ENCODE assay signal across 2 cellular contexts in genomic region chr13:77489566-77490337, GRCh38.
TF ChIP-seq lines count a peak whose summit lies in the region.

No MANE protein-coding gene starts in this region.

TF ChIP-seq in GM23338, 12 proteins besides CTCF, POLR2A, EP300 and RAD21 (continued from another document):
- no peak for TF ChIP-seq JUNB (IDR thresholded peaks at IDR 0.05; ENCODE audit: unreplicated experiment)

TF ChIP-seq in GM12878, 131 proteins besides CTCF, POLR2A, EP300 and RAD21 (continued from another document):
- TF ChIP-seq ATF3 (IDR thresholded peaks at IDR 0.05; ENCODE audit: borderline replicate concordance, extremely low read depth, low read depth, low read length), result no peak
- TF ChIP-seq, protein P1, sequence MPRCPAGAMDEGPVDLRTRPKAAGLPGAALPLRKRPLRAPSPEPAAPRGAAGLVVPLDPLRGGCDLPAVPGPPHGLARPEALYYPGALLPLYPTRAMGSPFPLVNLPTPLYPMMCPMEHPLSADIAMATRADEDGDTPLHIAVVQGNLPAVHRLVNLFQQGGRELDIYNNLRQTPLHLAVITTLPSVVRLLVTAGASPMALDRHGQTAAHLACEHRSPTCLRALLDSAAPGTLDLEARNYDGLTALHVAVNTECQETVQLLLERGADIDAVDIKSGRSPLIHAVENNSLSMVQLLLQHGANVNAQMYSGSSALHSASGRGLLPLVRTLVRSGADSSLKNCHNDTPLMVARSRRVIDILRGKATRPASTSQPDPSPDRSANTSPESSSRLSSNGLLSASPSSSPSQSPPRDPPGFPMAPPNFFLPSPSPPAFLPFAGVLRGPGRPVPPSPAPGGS (IDR thresholded peaks at IDR 0.05; ENCODE audit: borderline replicate concordance, insufficient read depth, low read depth, low read length, poor library complexity, severe bottlenecking), result no peak
- TF ChIP-seq KAT2A (conservative IDR thresholded peaks at IDR 0.05; ENCODE audit: control insufficient read depth, low read depth, low read length), result no peak
- TF ChIP-seq PML (IDR thresholded peaks at IDR 0.05; ENCODE audit: low read length), result no peak
